8 cellular contexts compared by ENCODE assay signal in the genomic region with DNA sequence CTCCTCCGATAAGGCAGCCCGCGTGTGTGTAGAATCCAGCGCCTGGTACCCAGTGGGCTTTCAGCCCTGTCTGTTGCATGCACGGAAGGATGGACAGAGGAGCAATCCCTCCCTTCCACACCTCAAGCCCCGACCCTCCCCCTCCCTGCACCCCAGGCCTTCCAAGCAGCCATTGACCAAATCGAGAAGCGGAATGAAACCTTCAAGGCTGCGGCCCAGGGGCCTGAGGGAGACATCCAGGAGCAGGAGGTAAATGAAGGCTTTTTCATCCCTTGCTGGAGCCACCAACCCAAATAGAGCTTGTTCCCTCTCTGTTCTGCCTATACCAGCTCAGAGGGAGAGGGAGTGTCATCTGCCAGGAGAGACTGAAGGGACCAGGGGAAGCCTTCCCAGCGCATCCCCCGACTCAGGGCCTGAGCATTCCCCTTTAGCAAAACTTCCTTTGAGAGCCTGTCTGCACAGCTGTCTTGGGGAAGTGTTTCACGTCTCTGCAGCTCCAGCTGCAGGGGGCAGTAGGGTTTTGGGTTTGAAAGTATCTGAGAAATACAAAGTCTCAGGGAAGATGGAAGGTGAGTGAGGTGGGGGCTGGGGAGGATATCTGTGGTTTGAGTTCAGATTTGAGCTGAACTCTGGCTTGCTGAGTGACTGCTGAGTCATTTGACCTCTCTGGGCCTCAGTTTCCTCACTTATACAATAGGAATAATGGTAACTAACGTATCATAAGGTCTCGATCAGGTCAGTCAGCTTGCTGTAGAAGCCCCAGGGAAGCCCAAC. TPM values are rescaled to one million over a fixed set of nuclear protein-coding genes. Genes with fewer than 3 reads are reported as not detected.
DNase-seq lines count a peak whose midpoint lies in the region; ATAC-seq and TF ChIP-seq lines count a peak whose summit lies in the region.

No MANE protein-coding gene starts in this region.

- TF ChIP-seq CTCF in GM10248 (IDR thresholded peaks at IDR 0.05; ENCODE audit: control extremely low read depth, extremely low read depth, low read depth, missing control alignments) (peak; percentile 51), OCI-LY1 (IDR thresholded peaks at IDR 0.05; ENCODE audit: low read length) (peak; percentile 81), tibial artery (IDR thresholded peaks at IDR 0.05) (no peak), tibial nerve (IDR thresholded peaks at IDR 0.05) (peak in 2 of 5 experiments; percentile 8 to 12)

- no peaks in the 10 kb centered on the region for H3K79me2 ChIP-seq in OCI-LY1 (ENCODE audit: insufficient read depth, low read length)

- WGBS in tibial nerve, 2 donors: 65 to 77% methylated on average over 12 to 14 of the region's 14 CpGs

- H3K9me2 ChIP-seq in OCI-LY1 (ENCODE audit: low read depth, low read length): no peaks in the 10 kb centered on the region

- H3K4me1 Mint-ChIP-seq in activated T-cell treated with anti-CD3 and anti-CD28 coated beads, Interleukin-2, amount 50 U/mL, for 24 hours (ENCODE audit: low read depth): peaks cover 71% of the 10 kb centered on the region
- H3K4me1 Mint-ChIP-seq in immature natural killer cell: peaks cover 45 to 71% of the 10 kb centered on the region in 2 donors
- peaks cover 85% of the 10 kb centered on the region for H3K4me1 Mint-ChIP-seq in stimulated activated effector memory CD8-positive, alpha-beta T cell treated with anti-CD3 and anti-CD28 coated beads, Interleukin-12 subunit alpha, Interleukin-12 subunit beta, amount 100 ng/mL, for 72 hours

- H3K36me3 ChIP-seq in OCI-LY1 (ENCODE audit: insufficient read depth, low read length): no peaks in the 10 kb centered on the region
- H3K36me3 ChIP-seq in tibial artery: no peaks in the 10 kb centered on the region
- H3K36me3 ChIP-seq in tibial nerve: no peaks in the 10 kb centered on the region

- no peak overlapping the region for H3K27ac ChIP-seq in OCI-LY1 (ENCODE audit: low read depth, low read length, poor library complexity, severe bottlenecking)
- H3K27ac ChIP-seq in tibial artery: no peak overlapping the region
- H3K27ac ChIP-seq in tibial nerve: no peak overlapping the region

- no peaks in the 10 kb centered on the region for H3K36me3 Mint-ChIP-seq in activated T-cell treated with anti-CD3 and anti-CD28 coated beads, Interleukin-2, amount 50 U/mL, for 24 hours (ENCODE audit: low read depth)
- no peaks in the 10 kb centered on the region for H3K36me3 Mint-ChIP-seq in immature natural killer cell
- H3K36me3 Mint-ChIP-seq in stimulated activated effector memory CD8-positive, alpha-beta T cell treated with anti-CD3 and anti-CD28 coated beads, Interleukin-12 subunit alpha, Interleukin-12 subunit beta, amount 100 ng/mL, for 72 hours: peaks cover 11% of the 10 kb centered on the region

- H3K4me1 ChIP-seq in OCI-LY1 (ENCODE audit: insufficient read depth, low read length, severe bottlenecking): peaks cover 12% of the 10 kb centered on the region
- H3K4me1 ChIP-seq in tibial artery: peaks cover 0 to 13% (median 6%) of the 10 kb centered on the region in 4 donors
- peaks cover 0 to 15% (median 4%) of the 10 kb centered on the region in 4 donors for H3K4me1 ChIP-seq in tibial nerve

- no peaks in the 10 kb centered on the region for H3K27me3 Mint-ChIP-seq in activated T-cell treated with anti-CD3 and anti-CD28 coated beads, Interleukin-2, amount 50 U/mL, for 24 hours
- peaks cover 0 to 2% (median 0%) of the 10 kb centered on the region in 3 donors for H3K27me3 Mint-ChIP-seq in immature natural killer cell (ENCODE audit: low read depth in 3 of 3)

- TF ChIP-seq POLR2A in tibial nerve (IDR thresholded peaks at IDR 0.05): no peak

- H3K9ac ChIP-seq in OCI-LY1 (ENCODE audit: low read length): no peak overlapping the region

- TF ChIP-seq EP300 in tibial nerve (IDR thresholded peaks at IDR 0.05): no peak

- H3K9me3 ChIP-seq in OCI-LY1 (ENCODE audit: low read length): no peaks in the 10 kb centered on the region
- H3K9me3 ChIP-seq in tibial artery: no peaks in the 10 kb centered on the region
- no peaks in the 10 kb centered on the region for H3K9me3 ChIP-seq in tibial nerve

- no peak overlapping the region for H3K4me3 Mint-ChIP-seq in activated T-cell treated with anti-CD3 and anti-CD28 coated beads, Interleukin-2, amount 50 U/mL, for 24 hours
- H3K4me3 Mint-ChIP-seq in immature natural killer cell: peak overlapping the region in 1 of 5 donors; percentile 30
- peak overlapping the region; percentile 34 for H3K4me3 Mint-ChIP-seq in stimulated activated effector memory CD8-positive, alpha-beta T cell treated with anti-CD3 and anti-CD28 coated beads, Interleukin-12 subunit alpha, Interleukin-12 subunit beta, amount 100 ng/mL, for 72 hours

- POLR2A ChIA-PET in GM10248 (lab: Yijun Ruan, JAX): interaction anchor here (0.6 kb wide), 1 partner anchor 149 kb away, joined by 3 read pairs; no protein-coding TSS in a partner anchor

- H3K27me3 ChIP-seq in OCI-LY1 (ENCODE audit: insufficient read depth, low read length) (no peaks in the 10 kb centered on the region), tibial artery (no peaks in the 10 kb centered on the region), tibial nerve (no peaks in the 10 kb centered on the region)

- intact Hi-C loops in tibial artery (cut with DNase I; ENCODE audit: low total_unique reads): no loop called here

- no peaks in the 10 kb centered on the region for H3F3A ChIP-seq in OCI-LY1 (ENCODE audit: insufficient read depth, low read length)

- peak overlapping the region; percentile 72 for H3K27ac Mint-ChIP-seq in activated T-cell treated with anti-CD3 and anti-CD28 coated beads, Interleukin-2, amount 50 U/mL, for 24 hours
- peak overlapping the region in 3 of 6 donors; percentile 66 to 83 (median 73) for H3K27ac Mint-ChIP-seq in immature natural killer cell
- peak overlapping the region; percentile 87 for H3K27ac Mint-ChIP-seq in stimulated activated effector memory CD8-positive, alpha-beta T cell treated with anti-CD3 and anti-CD28 coated beads, Interleukin-12 subunit alpha, Interleukin-12 subunit beta, amount 100 ng/mL, for 72 hours

- DNase-seq in GM10248 (ENCODE audit: extremely low spot score): no peak
- DNase-seq in activated T-cell treated with anti-CD3 and anti-CD28 coated beads, Interleukin-2, amount 50 U/mL, for 24 hours: peak; percentile 68
- peak; percentile 47 to 67 (median 55) for DNase-seq in immature natural killer cell
- peak; percentile 45 to 78 for DNase-seq in stimulated activated effector memory CD8-positive, alpha-beta T cell treated with anti-CD3 and anti-CD28 coated beads, Interleukin-12 subunit alpha, Interleukin-12 subunit beta, amount 100 ng/mL, for 72 hours (ENCODE audit: low spot score in 2 of 2)
- DNase-seq in tibial artery: no peak
- no peak for DNase-seq in NCI-H345 treated with DMSO at 0.1 percent for 48 hours (lab: John Stamatoyannopoulos, UW; ENCODE audit: unreplicated experiment)
- no peak for DNase-seq in tibial nerve (ENCODE audit: low spot score in 2 of 2)

- no peak overlapping the region for H3K4me2 ChIP-seq in OCI-LY1 (ENCODE audit: low read length)

- H3K4me3 ChIP-seq in OCI-LY1 (ENCODE audit: low read depth, low read length, poor library complexity, severe bottlenecking): no peak overlapping the region
- no peak overlapping the region for H3K4me3 ChIP-seq in tibial artery
- H3K4me3 ChIP-seq in tibial nerve: no peak overlapping the region

- ATAC-seq in stimulated activated effector memory CD8-positive, alpha-beta T cell treated with anti-CD3 and anti-CD28 coated beads, Interleukin-12 subunit alpha, Interleukin-12 subunit beta, amount 100 ng/mL, for 72 hours: peak; percentile 38

- no peaks in the 10 kb centered on the region for H4K20me1 ChIP-seq in OCI-LY1 (ENCODE audit: insufficient read depth, low read length)

- no peak overlapping the region for H2AFZ ChIP-seq in OCI-LY1 (ENCODE audit: low read length)

- H3K9me3 Mint-ChIP-seq in activated T-cell treated with anti-CD3 and anti-CD28 coated beads, Interleukin-2, amount 50 U/mL, for 24 hours: no peaks in the 10 kb centered on the region
- no peaks in the 10 kb centered on the region for H3K9me3 Mint-ChIP-seq in immature natural killer cell
- no peaks in the 10 kb centered on the region for H3K9me3 Mint-ChIP-seq in stimulated activated effector memory CD8-positive, alpha-beta T cell treated with anti-CD3 and anti-CD28 coated beads, Interleukin-12 subunit alpha, Interleukin-12 subunit beta, amount 100 ng/mL, for 72 hours

- CTCF ChIA-PET in GM10248 (lab: Yijun Ruan, JAX): interaction anchor here (0.7 to 26.1 kb wide), 19 partner anchors 11 to 252 kb away, joined by 3 to 774 read pairs (median 4); partner anchors contain the start of genes C6orf89 and PIM1

RNA-seq across cellular contexts. Expression of gene FGD2, which starts 16.1 kb away (rescaled TPM):
- polyA plus RNA-seq in immature natural killer cell: 1 to 10 TPM in 2 of 3 donors, under 1 TPM in 1; 0.77 to 3.6 (median 1.9) TPM
- 100 to 1,000 TPM in 1 of 4 donors, 10 to 100 TPM in 3; 40.9 to 182 (median 48.5) TPM for total RNA-seq in tibial nerve

RNA-seq across cellular contexts. Expression of gene MTCH1, which starts 35.5 kb away (rescaled TPM):
- 100 to 1,000 TPM in 1 of 3 donors, 10 to 100 TPM in 2; 86.0 to 116 (median 94.7) TPM for polyA plus RNA-seq in immature natural killer cell
- total RNA-seq in tibial nerve: 100 to 1,000 TPM; 277 to 347 (median 301) TPM

Comparison
In these comparisons a context has a peak if more than half of its experiments do, and no peak if none do; other contexts are left out.
1. DNase-seq: peak in activated T-cell treated with anti-CD3 and anti-CD28 coated beads, Interleukin-2, amount 50 U/mL, for 24 hours (single experiment), immature natural killer cell (3 of 3) and stimulated activated effector memory CD8-positive, alpha-beta T cell treated with anti-CD3 and anti-CD28 coated beads, Interleukin-12 subunit alpha, Interleukin-12 subunit beta, amount 100 ng/mL, for 72 hours (2 of 2); none in GM10248 (single experiment), tibial artery (0 of 2), NCI-H345 treated with DMSO at 0.1 percent for 48 hours (single experiment) and tibial nerve (0 of 2).
2. CTCF ChIP-seq: peak in GM10248 (single experiment) and OCI-LY1 (single experiment); none in tibial artery (0 of 2).